ENCODE assay signal across 8 cellular contexts in genomic region chr1:155044812-155045690, GRCh38. TPM values are rescaled to one million over a fixed set of nuclear protein-coding genes. Genes with fewer than 3 reads are reported as not detected.
DNase-seq lines count a peak whose midpoint lies in the region; ATAC-seq and TF ChIP-seq lines count a peak whose summit lies in the region.

No MANE protein-coding gene starts in this region.

- peak overlapping the region; percentile 58 for H3K27ac Mint-ChIP-seq in activated naive CD8-positive, alpha-beta T cell
- no peak overlapping the region for H3K27ac Mint-ChIP-seq in osteocyte (ENCODE audit: unreplicated experiment)

- DNase-seq in DMS79 (lab: John Stamatoyannopoulos, UW) (peak; percentile 21), KBM-7 (peak; percentile 88), SHP77 (lab: John Stamatoyannopoulos, UW) (peak; percentile 90 to 96), glomerular endothelial cell (ENCODE audit: extremely low read depth, low read depth, low spot score) (peak; percentile 57), osteocyte (ENCODE audit: extremely low spot score, unreplicated experiment) (no peak)

- H3K9me3 Mint-ChIP-seq in activated naive CD8-positive, alpha-beta T cell (ENCODE audit: low read depth) = no peaks in the 10 kb centered on the region
- no peaks in the 10 kb centered on the region for H3K9me3 Mint-ChIP-seq in osteocyte (ENCODE audit: unreplicated experiment)

- H3K36me3 Mint-ChIP-seq in activated naive CD8-positive, alpha-beta T cell = no peaks in the 10 kb centered on the region
- no peaks in the 10 kb centered on the region for H3K36me3 Mint-ChIP-seq in osteocyte (ENCODE audit: unreplicated experiment)

- H3K4me3 Mint-ChIP-seq in activated naive CD8-positive, alpha-beta T cell = no peak overlapping the region
- no peak overlapping the region for H3K4me3 Mint-ChIP-seq in osteocyte (ENCODE audit: unreplicated experiment)

- peak; percentile 76 for TF ChIP-seq CTCF in osteocyte (IDR thresholded peaks at IDR 0.05)

- ATAC-seq in HG02852 (IDR thresholded peaks at IDR 0.05; ENCODE audit: unreplicated experiment) (no peak), GM21825 (IDR thresholded peaks at IDR 0.05; ENCODE audit: unreplicated experiment) (no peak)

- peaks cover 2% of the 10 kb centered on the region for H3K27me3 Mint-ChIP-seq in activated naive CD8-positive, alpha-beta T cell
- H3K27me3 Mint-ChIP-seq in osteocyte (ENCODE audit: unreplicated experiment) = no peaks in the 10 kb centered on the region

- H3K4me1 Mint-ChIP-seq in activated naive CD8-positive, alpha-beta T cell (ENCODE audit: low read depth) = peaks cover under 1% of the 10 kb centered on the region
- H3K4me1 Mint-ChIP-seq in osteocyte (ENCODE audit: unreplicated experiment) = peaks cover 18% of the 10 kb centered on the region

- in situ Hi-C loops in KBM-7 (cut with MboI; ENCODE audit: low pct_unique_long_range_greater_than_20kb, low sequenced_read_pairs) = no loop called here

RNA-seq across cellular contexts. Expression of gene ADAM15, which starts 6.1 kb away (rescaled TPM):
- 405 and 619 TPM in 2 replicates for total RNA-seq in glomerular endothelial cell
- 88.4 and 89.4 TPM in 2 replicates for total RNA-seq in osteocyte

RNA-seq across cellular contexts. Expression of gene DCST1, which starts 11.4 kb away (rescaled TPM):
- total RNA-seq in glomerular endothelial cell = not detected in 2 replicates
- total RNA-seq in osteocyte = not detected in 2 replicates

RNA-seq across cellular contexts. Expression of gene DCST2, which starts 11.5 kb away (rescaled TPM):
- total RNA-seq in glomerular endothelial cell (0.12 TPM in 1 of 2 replicates, not detected in the other), osteocyte (0.75 and 1.0 TPM in 2 replicates)

RNA-seq across cellular contexts. Expression of gene EFNA4, which starts 18.5 kb away (rescaled TPM):
- total RNA-seq in glomerular endothelial cell (19.2 and 25.1 TPM in 2 replicates), osteocyte (10.1 and 12.4 TPM in 2 replicates)

RNA-seq across cellular contexts. Expression of gene EFNA3, which starts 33.6 kb away (rescaled TPM):
- total RNA-seq in glomerular endothelial cell = 1.5 and 4.0 TPM in 2 replicates
- total RNA-seq in osteocyte = 2.1 and 2.9 TPM in 2 replicates
